ENCODE assay signal across 18 cellular contexts in genomic region chr5:72064801-72065570, GRCh38. TPM values are rescaled to one million over a fixed set of nuclear protein-coding genes. Genes with fewer than 3 reads are reported as not detected.
DNase-seq lines count a peak whose midpoint lies in the region; ATAC-seq, FAIRE-seq and TF ChIP-seq lines count a peak whose summit lies in the region.
"Had no signal": no experiment of that assay in that cellular context is flagged by ENCODE, and none has a peak within 500 bp of the region (broad histone marks: within the 10 kb centered on the region; RNA-seq: fewer than 3 reads in every experiment).

No MANE protein-coding gene starts in this region.

- TF ChIP-seq POLR2A in A549 (IDR thresholded peaks at IDR 0.05; ENCODE audit: low read length) (no peak), HCT116 (IDR thresholded peaks at IDR 0.05; ENCODE audit: borderline replicate concordance, extremely low read depth, insufficient read depth, insufficient read length) (no peak)

- no peak for FAIRE-seq in A549 (lab: Jason Lieb, UNC)
- FAIRE-seq in bronchial epithelial cell (lab: Jason Lieb, UNC) = peak; percentile 7
- FAIRE-seq in GM19239 (lab: Jason Lieb, UNC) = no peak
- FAIRE-seq: K562, pancreas had no signal

- peak overlapping the region; percentile 87 to 93 for H3K27ac ChIP-seq in A549
- H3K27ac ChIP-seq in HCT116 (ENCODE audit: low read depth, low read length) = no peak overlapping the region
- H3K27ac ChIP-seq: HL-60, pancreas, uterus had no signal

- H3K27ac Mint-ChIP-seq in chondrocyte (ENCODE audit: unreplicated experiment) = no peak overlapping the region
- H3K27ac Mint-ChIP-seq: immature natural killer cell had no signal

- whole genome bisulfite sequencing in A549 (ENCODE audit: missing lambda C conversion rate) = 66% methylated on average over 3 of the region's 3 CpGs

- intact Hi-C loops in HCT116 (cut with micrococcal nuclease) = no loop called here

- H3K4me3 ChIP-seq in A549 (no peak overlapping the region), HCT116 (replicated peaks in 1 of 2; ENCODE audit: low read depth in 1 of 2, low read length in 2 of 2) (no peak overlapping the region), bronchial epithelial cell (ENCODE audit: low read depth, low read length) (no peak overlapping the region)
- H3K4me3 ChIP-seq: K562, lung, pancreas, SJSA1, uterus had no signal

- DNase-seq in A549 (ENCODE audit: low read depth in 1 of 2, low spot score in 1 of 2) (no peak), HCT116 (ENCODE audit: low read depth, low spot score) (no peak), NCI-H2171 (lab: John Stamatoyannopoulos, UW) (peak; percentile 82), bronchial epithelial cell (ENCODE audit: low read depth) (no peak), GM19239 (ENCODE audit: insufficient read length, low spot score) (no peak), chondrocyte (ENCODE audit: low spot score) (no peak), hippocampal formation (lab: John Stamatoyannopoulos, UW) (no peak)
- DNase-seq in activated naive CD4-positive, alpha-beta T cell treated with anti-CD3 and anti-CD28 coated beads, Interleukin-2, amount 50 U/mL, for 16 hours = no peak
- DNase-seq: effector CD4-positive, alpha-beta T cell; immature natural killer cell; pancreas; T1000; uterus had no signal

- peaks cover 47% of the 10 kb centered on the region for H3K4me1 ChIP-seq in A549
- H3K4me1 ChIP-seq in HCT116 (ENCODE audit: control insufficient read depth in 1 of 2, insufficient read depth in 2 of 2, low read length in 2 of 2) = peaks cover 36 to 39% of the 10 kb centered on the region in 2 experiments
- H3K4me1 ChIP-seq: pancreas, uterus had no signal

- no peak overlapping the region for H3K4me3 Mint-ChIP-seq in chondrocyte (ENCODE audit: unreplicated experiment)
- H3K4me3 Mint-ChIP-seq: immature natural killer cell had no signal

- H3K9me3 Mint-ChIP-seq in chondrocyte (ENCODE audit: low read depth) = no peaks in the 10 kb centered on the region

- TF ChIP-seq EP300 in A549 (IDR thresholded peaks at IDR 0.05) = no peak

- H3K27me3 ChIP-seq in HCT116 (ENCODE audit: insufficient read depth, low read length) (peaks cover 14% of the 10 kb centered on the region; the same call in 1 of the 2 replicates), bronchial epithelial cell (ENCODE audit: control insufficient read depth, insufficient read depth, low read length) (no peaks in the 10 kb centered on the region)
- H3K27me3 ChIP-seq: pancreas, SJSA1, uterus had no signal

- no peak overlapping the region for H3K9ac ChIP-seq in HCT116 (ENCODE audit: low read length)

- H2AFZ ChIP-seq in HCT116 (ENCODE audit: low read depth, low read length, poor library complexity, severe bottlenecking) = no peak overlapping the region

- TF ChIP-seq RAD21 in A549 (conservative IDR thresholded peaks at IDR 0.05 in 1 of 2, IDR thresholded peaks at IDR 0.05 in 1 of 2) (no peak), HCT116 (IDR thresholded peaks at IDR 0.05; ENCODE audit: low read depth) (no peak)

- peak overlapping the region; percentile 84 for H3K4me2 ChIP-seq in A549
- peak overlapping the region; percentile 70 for H3K4me2 ChIP-seq in HCT116 (ENCODE audit: low read length)

- no peaks in the 10 kb centered on the region for H3K9me2 ChIP-seq in HCT116 (ENCODE audit: insufficient read depth)

- no peaks in the 10 kb centered on the region for H3K9me3 ChIP-seq in A549
- no peaks in the 10 kb centered on the region for H3K9me3 ChIP-seq in HCT116 (ENCODE audit: control insufficient read depth in 1 of 2, insufficient read depth in 1 of 2, low read depth in 1 of 2, low read length in 2 of 2)
- H3K9me3 ChIP-seq: pancreas, SJSA1, uterus had no signal

- H3K36me3 ChIP-seq in HCT116 (ENCODE audit: control insufficient read depth in 1 of 2, insufficient read depth in 2 of 2, low read length in 2 of 2) (no peaks in the 10 kb centered on the region), bronchial epithelial cell (ENCODE audit: control insufficient read depth, insufficient read depth, low read length) (no peaks in the 10 kb centered on the region)
- H3K36me3 ChIP-seq: pancreas, SJSA1, uterus had no signal

- H4K20me1 ChIP-seq in HCT116 (ENCODE audit: insufficient read depth) = no peaks in the 10 kb centered on the region

- TF ChIP-seq CTCF in A549 (IDR thresholded peaks at IDR 0.05) (no peak), HCT116 (IDR thresholded peaks at IDR 0.05 in 2 of 3, conservative IDR thresholded peaks at IDR 0.05 in 1 of 3; ENCODE audit: borderline replicate concordance in 1 of 3, insufficient read depth in 1 of 3, low read depth in 2 of 3, low read length in 2 of 3) (no peak), bronchial epithelial cell (IDR thresholded peaks at IDR 0.05; ENCODE audit: insufficient read depth, low read length, severe bottlenecking) (no peak), chondrocyte (IDR thresholded peaks at IDR 0.05) (no peak)

- H3K36me3 Mint-ChIP-seq in chondrocyte (ENCODE audit: low read depth) = no peaks in the 10 kb centered on the region
- H3K36me3 Mint-ChIP-seq: immature natural killer cell had no signal

- peaks cover 30% of the 10 kb centered on the region for H3K4me1 Mint-ChIP-seq in chondrocyte (ENCODE audit: low read depth)
- H3K4me1 Mint-ChIP-seq: immature natural killer cell had no signal

- no TSS peak for BruUV-seq in HCT116 (replicated peaks; lab: Mats Ljungman, UMichigan)

- no peak for ATAC-seq in A549
- peak; percentile 44 for ATAC-seq in HCT116
- ATAC-seq: K562, Panc1, pancreas had no signal

- RAD21 ChIA-PET in HCT116 (lab: Charles Lee; ENCODE audit: low non-redundant PET in 1 of 2, low total read pairs in 2 of 2, uncharacterized antibody in 2 of 2, unreplicated experiment in 2 of 2) = no interaction called here

- H3K27me3 Mint-ChIP-seq in chondrocyte (ENCODE audit: low read depth) = peaks cover 2% of the 10 kb centered on the region

- POLR2A ChIA-PET in A549 (lab: Yijun Ruan, JAX) = interaction anchor here (2.1 to 3.6 kb wide), 2 partner anchors 44 to 126 kb away, joined by 9 to 70 read pairs; partner anchors contain the start of gene MAP1B
- POLR2A ChIA-PET in HCT116 (lab: Charles Lee) = no interaction called here

- H3K79me2 ChIP-seq in HCT116 (ENCODE audit: insufficient read depth, low read length) = no peaks in the 10 kb centered on the region

- CTCF ChIA-PET in A549 (lab: Yijun Ruan, JAX) (interaction anchor here (1.1 to 2.3 kb wide), 2 partner anchors 45 to 283 kb away, joined by 3 to 10 read pairs; no protein-coding TSS in a partner anchor), HCT116 (lab: Charles Lee) (no interaction called here)

TF ChIP-seq in A549, 52 proteins besides CTCF, POLR2A, EP300 and RAD21:
- TF ChIP-seq SMC3 (IDR thresholded peaks at IDR 0.05) (no peak), KDM5A (IDR thresholded peaks at IDR 0.05) (no peak), RNF2 (IDR thresholded peaks at IDR 0.05; ENCODE audit: borderline replicate concordance, low read depth) (no peak), HDAC2 (IDR thresholded peaks at IDR 0.05) (no peak), ZC3H11A (IDR thresholded peaks at IDR 0.05) (no peak)
TF ChIP-seq in A549: peak in this region for 0.

TF ChIP-seq in HCT116, 20 proteins besides CTCF, POLR2A, EP300 and RAD21:
- no peak for TF ChIP-seq ZBTB33 (IDR thresholded peaks at IDR 0.05; ENCODE audit: extremely low read depth, insufficient replicate concordance, low read length)

RNA-seq across cellular contexts. Expression of gene MAP1B, which starts 42.3 kb away (rescaled TPM):
- polyA plus RNA-seq in A549 (2011; rRNA removed) (73.0 and 93.0 TPM in 2 replicates), A549 (2017; fragmentation: RNase III; extraction: RNeasy Plus Mini Kit Qiagen cat#74134 plus additional on column Dnase treatment) (37.1 to 49.1 TPM (median 40.2 TPM) in 3 replicates)
- polyA plus RNA-seq in A549 (2012; cell fraction: cytosol; rRNA removed) = 16.2 and 17.0 TPM in 2 replicates
- 53.5 and 54.6 TPM in 2 replicates for polyA plus RNA-seq in A549 (2012; cell fraction: nucleus; rRNA removed)
- polyA minus RNA-seq in A549 (2011; rRNA and poly(A)+ RNA removed) = 191 and 227 TPM in 2 replicates
- total RNA-seq in HCT116 (2021; ENCODE audit: unreplicated experiment) (8.9 TPM), bronchial epithelial cell (5.8 and 9.7 TPM in 2 replicates), chondrocyte (316 to 411 TPM (median 409 TPM) in 3 replicates)
- polyA plus RNA-seq in HCT116 (2012) = 5.7 and 8.1 TPM in 2 replicates

Comparison
In these comparisons a context has a peak if more than half of its experiments do, and no peak if none do; other contexts are left out.
1. RNA of gene MAP1B, which starts 42.3 kb away (total RNA-seq): 316 to 411 TPM in chondrocyte; 8.9 TPM in HCT116 (single experiment) and 5.8 to 9.7 TPM in bronchial epithelial cell; every median in the first group is over 10 times any median in the second.